In genomic region chr14:104286086-104286485, GRCh38 we compare ENCODE assay signal across 22 cellular contexts.
DNase-seq lines count a peak whose midpoint lies in the region; ATAC-seq, FAIRE-seq and TF ChIP-seq lines count a peak whose summit lies in the region.
"Had no signal": no experiment of that assay in that cellular context is flagged by ENCODE, and none has a peak within 500 bp of the region (broad histone marks: within the 10 kb centered on the region; RNA-seq: fewer than 3 reads in every experiment).

No MANE protein-coding gene starts in this region.

- no peak for TF ChIP-seq EP300 in HepG2 (IDR thresholded peaks at IDR 0.05; ENCODE audit: low read depth in 2 of 2, low read length in 2 of 2)
- TF ChIP-seq EP300 in HepG2 (CRISPR knock-in tag; IDR thresholded peaks at IDR 0.05; ENCODE audit: borderline replicate concordance), result no peak

- TF ChIP-seq CTCF in right lobe of liver (IDR thresholded peaks at IDR 0.05) (no peak), HepG2 (CRISPR knock-in tag; IDR thresholded peaks at IDR 0.05) (no peak), left ventricle myocardium inferior (IDR thresholded peaks at IDR 0.05; ENCODE audit: borderline replicate concordance) (no peak), ascending aorta (IDR thresholded peaks at IDR 0.05) (no peak)

- no peak overlapping the region for H3K27ac ChIP-seq in right lobe of liver
- H3K27ac ChIP-seq in HepG2 (ENCODE audit: extremely low read length, insufficient read depth, low read length), result no peak overlapping the region
- H3K27ac ChIP-seq in left ventricle myocardium inferior (replicated peaks), result no peak overlapping the region
- no peak overlapping the region for H3K27ac ChIP-seq in neuronal stem cell (replicated peaks; ENCODE audit: low read length)
- H3K27ac ChIP-seq in ascending aorta, result no peak overlapping the region
- H3K27ac ChIP-seq: C4-2B, PC-9 had no signal

- H2BK15ac ChIP-seq in neuronal stem cell (ENCODE audit: low read length), result no peak overlapping the region

- no peak overlapping the region for H4K91ac ChIP-seq in neuronal stem cell (ENCODE audit: low read depth, low read length, poor library complexity)

- H2BK120ac ChIP-seq in neuronal stem cell (ENCODE audit: low read depth, low read length), result no peak overlapping the region

- POLR2A ChIA-PET in HepG2 (lab: Yijun Ruan, JAX), result no interaction called here

- H2AFZ ChIP-seq in HepG2 (ENCODE audit: low read length) (no peak overlapping the region), neuronal stem cell (ENCODE audit: low read length) (no peak overlapping the region)
- H2AFZ ChIP-seq: PC-9 had no signal

- no peaks in the 10 kb centered on the region for H3K9me3 ChIP-seq in right lobe of liver
- no peaks in the 10 kb centered on the region for H3K9me3 ChIP-seq in HepG2 (ENCODE audit: low read length)
- H3K9me3 ChIP-seq in left ventricle myocardium inferior (replicated peaks), result no peaks in the 10 kb centered on the region
- no peaks in the 10 kb centered on the region for H3K9me3 ChIP-seq in neuronal stem cell (replicated peaks in 1 of 2; ENCODE audit: control insufficient read depth in 2 of 2, insufficient read depth in 1 of 2, low read depth in 1 of 2, low read length in 2 of 2)
- H3K9me3 ChIP-seq in ascending aorta, result no peaks in the 10 kb centered on the region

- FAIRE-seq in HepG2 (lab: Jason Lieb, UNC), result no peak
- FAIRE-seq in GM19239 (lab: Jason Lieb, UNC), result no peak
- FAIRE-seq: G401.6, GM18507 had no signal

- H4K8ac ChIP-seq in neuronal stem cell (ENCODE audit: low read depth, low read length), result no peak overlapping the region

- H3K27me3 ChIP-seq in right lobe of liver (no peaks in the 10 kb centered on the region), HepG2 (ENCODE audit: control insufficient read depth in 1 of 2, insufficient read depth in 2 of 2, low read length in 2 of 2) (peaks cover 0 to 5% of the 10 kb centered on the region in 2 experiments; a peak in 1 of 5 replicates), left ventricle myocardium inferior (ENCODE audit: low read depth) (peaks cover 8% of the 10 kb centered on the region), neuronal stem cell (ENCODE audit: control insufficient read depth in 3 of 3, insufficient read depth in 3 of 3, low read depth in 1 of 3, low read length in 3 of 3) (peaks cover 0 to 9% (median 0%) of the 10 kb centered on the region in 3 experiments), ascending aorta (no peaks in the 10 kb centered on the region)

- H4K20me1 ChIP-seq in HepG2 (ENCODE audit: insufficient read depth, low read length), result no peaks in the 10 kb centered on the region

- H2AK5ac ChIP-seq in neuronal stem cell (ENCODE audit: low read depth, low read length), result peak overlapping the region; percentile 72

- no peak for ATAC-seq in right lobe of liver
- no peak for ATAC-seq in HepG2
- ATAC-seq in GM18868 (IDR thresholded peaks at IDR 0.05; ENCODE audit: unreplicated experiment), result no peak

- peaks cover 0 to 30% (median 11%) of the 10 kb centered on the region in 4 donors for H3K4me1 ChIP-seq in right lobe of liver
- no peaks in the 10 kb centered on the region for H3K4me1 ChIP-seq in HepG2 (ENCODE audit: insufficient read depth, low read length)
- H3K4me1 ChIP-seq in left ventricle myocardium inferior, result peaks cover 5% of the 10 kb centered on the region
- peaks cover 4 to 23% of the 10 kb centered on the region in 2 donors for H3K4me1 ChIP-seq in neuronal stem cell (ENCODE audit: control insufficient read depth in 2 of 2, insufficient read depth in 1 of 2, low read depth in 1 of 2, low read length in 2 of 2)
- no peaks in the 10 kb centered on the region for H3K4me1 ChIP-seq in ascending aorta

- H3K4me2 ChIP-seq in HepG2 (ENCODE audit: low read depth, low read length), result no peak overlapping the region
- no peak overlapping the region for H3K4me2 ChIP-seq in neuronal stem cell (ENCODE audit: insufficient read depth, low read length, poor library complexity, severe bottlenecking)
- H3K4me2 ChIP-seq: PC-9 had no signal

- TF ChIP-seq RAD21 in HepG2 (CRISPR knock-in tag; IDR thresholded peaks at IDR 0.05), result no peak

- BruUV-seq in HepG2 (replicated peaks; lab: Mats Ljungman, UMichigan), result no TSS peak

- no peaks in the 10 kb centered on the region for H3K36me3 ChIP-seq in right lobe of liver
- H3K36me3 ChIP-seq in HepG2 (replicated peaks in 1 of 2; ENCODE audit: control insufficient read depth in 1 of 2, insufficient read depth in 2 of 2, low read length in 2 of 2), result no peaks in the 10 kb centered on the region
- no peaks in the 10 kb centered on the region for H3K36me3 ChIP-seq in left ventricle myocardium inferior
- no peaks in the 10 kb centered on the region for H3K36me3 ChIP-seq in neuronal stem cell (replicated peaks in 1 of 2; ENCODE audit: control insufficient read depth in 2 of 2, insufficient read depth in 2 of 2, low read length in 2 of 2)
- no peaks in the 10 kb centered on the region for H3K36me3 ChIP-seq in ascending aorta

- DNase-seq in right lobe of liver (peak; percentile 3 to 36 (median 21)), HepG2 (ENCODE audit: low spot score) (no peak), left ventricle myocardium inferior (peak; percentile 0), neuronal stem cell (ENCODE audit: low spot score) (no peak), SKM-1 (lab: John Stamatoyannopoulos, UW; ENCODE audit: unreplicated experiment) (no peak), ascending aorta (ENCODE audit: low spot score in 2 of 2) (no peak), GM19239 (ENCODE audit: insufficient read length, low spot score) (no peak)
- DNase-seq: AML-193, H7, KBM-7, MM.1S, NCI-H1048, NCI-H1417 treated with DMSO at 0.1 percent for 48 hours, NCI-H187, NCI-H446 treated with DMSO at 0.1 percent for 48 hours, NCI-H526 treated with DMSO at 0.1 percent for 48 hours, PC-9, RPMI8226 had no signal

- H3K79me1 ChIP-seq in neuronal stem cell (ENCODE audit: low read depth, low read length), result peaks cover 1% of the 10 kb centered on the region

- H3K9ac ChIP-seq in HepG2 (ENCODE audit: insufficient read depth, low read depth, low read length) (no peak overlapping the region), neuronal stem cell (ENCODE audit: low read depth, low read length, poor library complexity) (no peak overlapping the region)

- H3K4ac ChIP-seq in neuronal stem cell (ENCODE audit: low read length), result no peak overlapping the region

- H3K4me3 ChIP-seq in right lobe of liver (no peak overlapping the region), HepG2 (replicated peaks in 1 of 3; ENCODE audit: insufficient read depth in 1 of 3, low read depth in 2 of 3, low read length in 3 of 3) (no peak overlapping the region), left ventricle myocardium inferior (no peak overlapping the region), neuronal stem cell (ENCODE audit: low read length in 2 of 2) (no peak overlapping the region), ascending aorta (no peak overlapping the region)
- H3K4me3 ChIP-seq: PC-9 had no signal

- no peak for TF ChIP-seq POLR2A in right lobe of liver (IDR thresholded peaks at IDR 0.05)
- no peak for TF ChIP-seq POLR2A in HepG2 (IDR thresholded peaks at IDR 0.05; ENCODE audit: insufficient read depth in 1 of 2, low read depth in 2 of 2, low read length in 2 of 2)

- H2BK5ac ChIP-seq in neuronal stem cell (ENCODE audit: low read length), result no peak overlapping the region

- intact Hi-C loops in right lobe of liver (cut with DNase I) (no loop called here), HepG2 (cut with micrococcal nuclease; ENCODE audit: unreplicated experiment) (no loop called here), left ventricle myocardium inferior (cut with micrococcal nuclease) (no loop called here), ascending aorta (cut with DNase I) (no loop called here)

- H3K18ac ChIP-seq in neuronal stem cell (ENCODE audit: low read length), result peak overlapping the region; percentile 61

- no peak overlapping the region for H3K23ac ChIP-seq in neuronal stem cell (ENCODE audit: low read depth, low read length, poor library complexity)

- in situ Hi-C loops in HepG2 (cut with HindIII; ENCODE audit: extremely low pct_ligation_motif_present, low pct_unique_long_range_greater_than_20kb), result no loop called here

- no peak overlapping the region for H3K14ac ChIP-seq in neuronal stem cell (ENCODE audit: low read length)

- WGBS in right lobe of liver (ENCODE audit: insufficient coverage, low coverage, low lambda C conversion rate, missing lambda C conversion rate), result 80% methylated on average over 1 of the region's 11 CpGs
- 0% methylated on average over 4 of the region's 11 CpGs for WGBS in HepG2 (ENCODE audit: low lambda C conversion rate)
- WGBS in neuronal stem cell (ENCODE audit: extremely low coverage in 2 of 2, insufficient read length in 2 of 2, insufficient replicate concordance in 1 of 2), 2 donors, result no CpG with 5 or more reads among the region's 11 CpGs

- no peaks in the 10 kb centered on the region for H3K79me2 ChIP-seq in HepG2 (ENCODE audit: insufficient read depth, low read length)

- H2BK12ac ChIP-seq in neuronal stem cell (ENCODE audit: low read length), result no peak overlapping the region

- CTCF ChIA-PET in HepG2 (lab: Yijun Ruan, JAX; ENCODE audit: low intra/inter-chr PET ratio, low total read pairs), result no interaction called here

TF ChIP-seq in HepG2, 621 proteins besides CTCF, POLR2A, EP300 and RAD21:
- TF ChIP-seq ZNF124 (CRISPR knock-in tag; IDR thresholded peaks at IDR 0.05) (no peak), ZNF770 (CRISPR knock-in tag; IDR thresholded peaks at IDR 0.05) (no peak), ZNF883 (CRISPR knock-in tag; IDR thresholded peaks at IDR 0.05; ENCODE audit: not compliant biosample characterization) (no peak)

Comparison
In these comparisons a context has a peak if more than half of its experiments do, and no peak if none do; other contexts are left out.
1. DNase-seq: peak in right lobe of liver (3 of 3) and left ventricle myocardium inferior (single experiment); none in HepG2 (single experiment), neuronal stem cell (single experiment), SKM-1 (single experiment), ascending aorta (0 of 2) and GM19239 (single experiment).